29 cellular contexts compared by ENCODE assay signal in genomic region chr2:238722181-238722580, GRCh38.
"Had no signal": no experiment of that assay in that cellular context is flagged by ENCODE, and none has a peak within 500 bp of the region (broad histone marks: within the 10 kb centered on the region; RNA-seq: fewer than 3 reads in every experiment).

No MANE protein-coding gene starts in this region.

- H3K27me3 ChIP-seq: ascending aorta, breast epithelium, cardiac muscle cell, colonic mucosa had no signal

- H3K9me3 ChIP-seq: ascending aorta, breast epithelium, colonic mucosa had no signal

- H3K27ac ChIP-seq: ascending aorta, breast epithelium, cardiac muscle cell, colonic mucosa, epithelial cell of prostate, WERI-Rb-1 had no signal

- H3K4me1 ChIP-seq: breast epithelium, colonic mucosa had no signal

- DNase-seq: activated B cell treated with CpG ODN at 0.5 μM for 24 hours; activated CD4-positive, alpha-beta T cell treated with anti-CD3 and anti-CD28 coated beads for 48 hours; activated CD4-positive, alpha-beta T cell treated with anti-CD3 and anti-CD28 coated beads, Interleukin-2, amount 50 U/mL, for 1 hour; activated CD4-positive, alpha-beta T cell treated with anti-CD3 and anti-CD28 coated beads, Interleukin-2, amount 50 U/mL, for 48 hours; activated CD8-positive, alpha-beta memory T cell treated with anti-CD3 and anti-CD28 coated beads for 24 hours; activated CD8-positive, alpha-beta memory T cell treated with anti-CD3 and anti-CD28 coated beads, Interleukin-2, amount 50 U/mL, for 4 hours; activated CD8-positive, alpha-beta T cell treated with anti-CD3 and anti-CD28 coated beads for 36 hours; activated effector memory CD4-positive, alpha-beta T cell treated with anti-CD3 and anti-CD28 coated beads, Interleukin-2, amount 50 U/mL, for 16 hours; activated naive CD4-positive, alpha-beta T cell; activated naive CD4-positive, alpha-beta T cell treated with anti-CD3 and anti-CD28 coated beads, Interleukin-2, amount 10 ng/mL, durations not matched to agents 7 days and 5 days; activated naive CD8-positive, alpha-beta T cell treated with anti-CD3 and anti-CD28 coated beads, Interleukin-2, amount 10 ng/mL, durations not matched to agents 7 days and 5 days; activated T-cell treated with anti-CD3 and anti-CD28 coated beads for 4 hours; activated T-cell treated with anti-CD3 and anti-CD28 coated beads, Interleukin-2, amount 50 U/mL, for 48 hours; central memory CD4-positive, alpha-beta T cell; cerebellar nuclear complex; colonic mucosa; effector CD8-positive, alpha-beta T cell; foreskin fibroblast; SW 1271; T-helper 1 cell; T-helper 17 cell; T1000; WERI-Rb-1 had no signal

- H3K4me3 ChIP-seq: ascending aorta, breast epithelium, cardiac muscle cell, colonic mucosa had no signal

- ATAC-seq: activated CD4-positive, CD25-positive, alpha-beta regulatory T cell treated with anti-CD3 and anti-CD28 coated beads, Interleukin-2, amount 50 U/mL, for 24 hours; activated CD8-positive, alpha-beta T cell treated with anti-CD3 and anti-CD28 coated beads for 36 hours; activated naive CD4-positive, alpha-beta T cell treated with anti-CD3 and anti-CD28 coated beads, Interleukin-2, amount 50 U/mL, for 72 hours; T-helper 17 cell had no signal

- H3K36me3 ChIP-seq: ascending aorta, breast epithelium, cardiac muscle cell, colonic mucosa, WERI-Rb-1 had no signal
